ENCODE assay signal across 20 cellular contexts in genomic region chr13:25908390-25908789, GRCh38.
DNase-seq lines count a peak whose midpoint lies in the region; ATAC-seq and TF ChIP-seq lines count a peak whose summit lies in the region.
"Had no signal": no experiment of that assay in that cellular context is flagged by ENCODE, and none has a peak within 500 bp of the region (broad histone marks: within the 10 kb centered on the region; RNA-seq: fewer than 3 reads in every experiment).

No MANE protein-coding gene starts in this region.

- H3K79me2 ChIP-seq in neural progenitor cell (ENCODE audit: low read depth): no peaks in the 10 kb centered on the region

- peak overlapping the region; percentile 47 for H3K4me2 ChIP-seq in neural progenitor cell
- H3K4me2 ChIP-seq: PC-9 had no signal

- H3K9me3 ChIP-seq in neural progenitor cell (ENCODE audit: low read depth) (no peaks in the 10 kb centered on the region), thyroid gland (no peaks in the 10 kb centered on the region)
- H3K9me3 ChIP-seq: Caco-2 had no signal

- H3K9ac ChIP-seq in neural progenitor cell: no peak overlapping the region

- in situ Hi-C loops in KBM-7 (cut with MboI; ENCODE audit: low pct_unique_long_range_greater_than_20kb, low sequenced_read_pairs): no loop called here

- H3K4me1 ChIP-seq in neural progenitor cell (peaks cover 55% of the 10 kb centered on the region), thyroid gland (peaks cover 4 to 15% of the 10 kb centered on the region in 2 donors)

- peaks cover 55% of the 10 kb centered on the region for H3F3A ChIP-seq in neural progenitor cell (ENCODE audit: low read depth)

- H4K20me1 ChIP-seq in neural progenitor cell (ENCODE audit: low read depth): no peaks in the 10 kb centered on the region

- no peak overlapping the region for H3K27ac Mint-ChIP-seq in neural progenitor cell
- H3K27ac Mint-ChIP-seq: CD4-positive, CD25-positive, alpha-beta regulatory T cell had no signal

- H3K36me3 ChIP-seq in neural progenitor cell (no peaks in the 10 kb centered on the region), thyroid gland (no peaks in the 10 kb centered on the region)

- ATAC-seq in left lobe of liver (no peak), GM18511 (IDR thresholded peaks at IDR 0.05; ENCODE audit: unreplicated experiment) (no peak)
- ATAC-seq: K562 had no signal

- DNase-seq in NCI-H2171 treated with DMSO at 0.1 percent for 48 hours (lab: John Stamatoyannopoulos, UW) (peak; percentile 18), NCI-H2171 (lab: John Stamatoyannopoulos, UW) (no peak), kidney tubule cell (ENCODE audit: low spot score) (peak; percentile 71), neural progenitor cell (ENCODE audit: low spot score) (peak; percentile 69), thyroid gland (peak; percentile 87 to 91), left lobe of liver (ENCODE audit: low spot score) (no peak), KBM-7 (no peak)
- DNase-seq: Caco-2; CD4-positive, CD25-positive, alpha-beta regulatory T cell; GDM1; NCI-H1105 treated with DMSO at 0.1 percent for 48 hours; NCI-H1694 treated with DMSO at 0.1 percent for 48 hours; NCI-H226; NCI-H524 treated with DMSO at 0.1 percent for 48 hours; PC-9; SIG-M5 had no signal

- WGBS in thyroid gland, 2 donors: 41 to 55% methylated on average over 4 of the region's 4 CpGs

- H3K4me3 Mint-ChIP-seq in neural progenitor cell: no peak overlapping the region
- H3K4me3 Mint-ChIP-seq: CD4-positive, CD25-positive, alpha-beta regulatory T cell had no signal

- no peak overlapping the region for H2AFZ ChIP-seq in neural progenitor cell (replicated peaks)
- H2AFZ ChIP-seq: PC-9 had no signal

- intact Hi-C loops in thyroid gland (cut with DNase I): no loop called here

- no peaks in the 10 kb centered on the region for H3K36me3 Mint-ChIP-seq in neural progenitor cell
- H3K36me3 Mint-ChIP-seq: CD4-positive, CD25-positive, alpha-beta regulatory T cell had no signal

- H3K27ac ChIP-seq in neural progenitor cell (peak overlapping the region; percentile 72), thyroid gland (peak overlapping the region; percentile 27 to 82 (median 60))
- H3K27ac ChIP-seq: 22Rv1, PC-9, RWPE1 had no signal

- no peaks in the 10 kb centered on the region for H3K27me3 ChIP-seq in neural progenitor cell
- no peaks in the 10 kb centered on the region for H3K27me3 ChIP-seq in thyroid gland

- H3K27me3 Mint-ChIP-seq in neural progenitor cell (ENCODE audit: insufficient read depth, low read depth): peaks cover 7% of the 10 kb centered on the region

- TF ChIP-seq CTCF in neural progenitor cell (IDR thresholded peaks at IDR 0.05) (no peak), thyroid gland (IDR thresholded peaks at IDR 0.05) (peak in 1 of 6 experiments; percentile 9)

- H3K9me3 Mint-ChIP-seq in neural progenitor cell: peaks cover 2% of the 10 kb centered on the region
- H3K9me3 Mint-ChIP-seq: CD4-positive, CD25-positive, alpha-beta regulatory T cell had no signal

- H3K4me3 ChIP-seq in neural progenitor cell: no peak overlapping the region
- no peak overlapping the region for H3K4me3 ChIP-seq in thyroid gland (replicated peaks in 1 of 3)
- H3K4me3 ChIP-seq: K562, PC-9 had no signal

- peaks cover 26% of the 10 kb centered on the region for H3K4me1 Mint-ChIP-seq in neural progenitor cell
- H3K4me1 Mint-ChIP-seq: CD4-positive, CD25-positive, alpha-beta regulatory T cell had no signal

- TF ChIP-seq POLR2A in thyroid gland (IDR thresholded peaks at IDR 0.05): peak in 1 of 2 donors; percentile 17

Comparison
In these comparisons a context has a peak if more than half of its experiments do, and no peak if none do; other contexts are left out.
1. DNase-seq: peak in NCI-H2171 treated with DMSO at 0.1 percent for 48 hours (single experiment), kidney tubule cell (single experiment), neural progenitor cell (single experiment) and thyroid gland (2 of 2); none in NCI-H2171 (single experiment), left lobe of liver (single experiment) and KBM-7 (single experiment).